Comparison of ENCODE assay signal across 20 cellular contexts in the genomic region with DNA sequence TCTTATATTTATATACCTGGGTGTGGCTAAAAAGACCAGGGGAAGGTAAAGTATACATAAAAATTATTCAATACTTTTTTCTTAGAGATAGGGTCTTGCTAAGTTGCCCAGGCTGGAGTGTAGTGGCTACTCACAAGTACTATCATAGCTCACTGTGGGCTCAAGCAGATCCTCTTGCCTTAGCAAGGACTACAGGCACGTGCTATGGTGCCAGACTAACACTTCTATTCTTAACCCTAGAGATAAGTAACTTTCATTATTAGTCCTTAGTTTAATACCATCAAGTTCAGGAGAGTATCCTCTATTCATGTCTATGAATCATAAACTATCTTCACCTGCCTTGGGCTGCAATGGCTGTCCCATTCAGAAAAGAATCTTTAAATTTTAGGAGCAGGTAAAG.
"Had no signal": no experiment of that assay in that cellular context is flagged by ENCODE, and none has a peak within 500 bp of the region (broad histone marks: within the 10 kb centered on the region; RNA-seq: fewer than 3 reads in every experiment).

No MANE protein-coding gene starts in this region.

- ATAC-seq: foreskin keratinocyte; left lobe of liver; lower lobe of right lung; naive thymus-derived CD8-positive, alpha-beta T cell had no signal

- H3K27me3 ChIP-seq: foreskin keratinocyte had no signal

- H3K4me3 Mint-ChIP-seq: endodermal cell; naive thymus-derived CD8-positive, alpha-beta T cell; neural crest cell had no signal

- FAIRE-seq: endothelial cell of umbilical vein, islet of Langerhans had no signal

- H3K4me1 Mint-ChIP-seq: neural crest cell had no signal

- H3K4me3 ChIP-seq: coronary artery, lower lobe of right lung, smooth muscle cell had no signal

- H3K27ac ChIP-seq: coronary artery, foreskin keratinocyte, lower lobe of right lung had no signal

- H3K4me2 ChIP-seq: smooth muscle cell had no signal

- H3K27me3 Mint-ChIP-seq: naive thymus-derived CD8-positive, alpha-beta T cell had no signal

- H3K27ac Mint-ChIP-seq: endodermal cell had no signal

- H3K9me3 Mint-ChIP-seq: neural crest cell had no signal

- H3K9me3 ChIP-seq: lower lobe of right lung had no signal

- DNase-seq: effector CD4-positive, alpha-beta T cell; endodermal cell; erythroblast; foreskin keratinocyte; hippocampal formation; kidney glomerular epithelial cell; lower lobe of right lung; mesenchymal stem cell; midbrain; naive thymus-derived CD8-positive, alpha-beta T cell; posterior cingulate gyrus; stimulated activated CD4-positive, alpha-beta T cell treated with anti-CD3 and anti-CD28 coated beads, Interleukin-2, amount 100 ng/mL, for 48 hours; stimulated activated naive CD4-positive, alpha-beta T cell treated with Interleukin-2 at 50 U/mL for 16 hours; trophoblast cell had no signal
